ENCODE assay signal across 23 cellular contexts in genomic region chr10:77770081-77770867, GRCh38.
DNase-seq lines count a peak whose midpoint lies in the region; ATAC-seq and TF ChIP-seq lines count a peak whose summit lies in the region.
"Had no signal": no experiment of that assay in that cellular context is flagged by ENCODE, and none has a peak within 500 bp of the region (broad histone marks: within the 10 kb centered on the region; RNA-seq: fewer than 3 reads in every experiment).

No MANE protein-coding gene starts in this region.

- H3K36me3 Mint-ChIP-seq in CD14-positive monocyte = no peaks in the 10 kb centered on the region
- H3K36me3 Mint-ChIP-seq in CD4-positive, alpha-beta memory T cell = no peaks in the 10 kb centered on the region

- peaks cover 17% of the 10 kb centered on the region for H3K27me3 Mint-ChIP-seq in stimulated activated naive CD8-positive, alpha-beta T cell treated with anti-CD3 and anti-CD28 coated beads, Interleukin-15, amount 100 ng/mL, for 72 hours
- peaks cover 3 to 4% (median 3%) of the 10 kb centered on the region in 3 donors for H3K27me3 Mint-ChIP-seq in CD14-positive monocyte (ENCODE audit: low read depth in 3 of 3)
- H3K27me3 Mint-ChIP-seq in CD4-positive, alpha-beta memory T cell = peaks cover 0 to 2% of the 10 kb centered on the region in 2 donors
- H3K27me3 Mint-ChIP-seq: CD4-positive, alpha-beta T cell had no signal

- H3K27ac ChIP-seq in gastroesophageal sphincter = no peak overlapping the region
- no peak overlapping the region for H3K27ac ChIP-seq in CD4-positive, alpha-beta memory T cell (ENCODE audit: low read depth, low read length)

- CTCF ChIA-PET in CD4-positive, alpha-beta memory T cell (lab: Charles Lee; ENCODE audit: partially characterized antibody) = interaction anchor here (0.6 kb wide), 1 partner anchor 8 kb away, joined by 4 read pairs; no protein-coding TSS in a partner anchor

- no peaks in the 10 kb centered on the region for H3K36me3 ChIP-seq in gastroesophageal sphincter
- no peaks in the 10 kb centered on the region for H3K36me3 ChIP-seq in CD4-positive, alpha-beta memory T cell (ENCODE audit: insufficient read depth, low read length)
- H3K36me3 ChIP-seq: BE2C, MG63 had no signal

- H3K9me3 ChIP-seq in gastroesophageal sphincter = no peaks in the 10 kb centered on the region
- H3K9me3 ChIP-seq in CD4-positive, alpha-beta memory T cell (ENCODE audit: control insufficient read depth in 1 of 2, low read length in 2 of 2) = no peaks in the 10 kb centered on the region
- H3K9me3 ChIP-seq: BE2C, MG63 had no signal

- intact Hi-C loops in CD14-positive monocyte (cut with micrococcal nuclease) = no loop called here
- intact Hi-C loops in CD4-positive, alpha-beta memory T cell (cut with micrococcal nuclease) = no loop called here

- no peaks in the 10 kb centered on the region for H3K4me1 Mint-ChIP-seq in stimulated activated naive CD8-positive, alpha-beta T cell treated with anti-CD3 and anti-CD28 coated beads, Interleukin-15, amount 100 ng/mL, for 72 hours
- H3K4me1 Mint-ChIP-seq in CD14-positive monocyte = no peaks in the 10 kb centered on the region
- peaks cover 4 to 6% (median 5%) of the 10 kb centered on the region in 4 donors for H3K4me1 Mint-ChIP-seq in CD4-positive, alpha-beta memory T cell

- no peak for TF ChIP-seq EP300 in gastroesophageal sphincter (IDR thresholded peaks at IDR 0.05)

- no peak overlapping the region for H3K4me3 Mint-ChIP-seq in stimulated activated naive CD8-positive, alpha-beta T cell treated with anti-CD3 and anti-CD28 coated beads, Interleukin-15, amount 100 ng/mL, for 72 hours
- no peak overlapping the region for H3K4me3 Mint-ChIP-seq in CD14-positive monocyte
- no peak overlapping the region for H3K4me3 Mint-ChIP-seq in CD4-positive, alpha-beta memory T cell
- H3K4me3 Mint-ChIP-seq: CD4-positive, alpha-beta T cell had no signal

- TF ChIP-seq POLR2A in gastroesophageal sphincter (IDR thresholded peaks at IDR 0.05) = no peak

- H3K4me3 ChIP-seq in gastroesophageal sphincter = no peak overlapping the region
- no peak overlapping the region for H3K4me3 ChIP-seq in CD4-positive, alpha-beta memory T cell (ENCODE audit: low read length in 2 of 2)
- H3K4me3 ChIP-seq: MG63 had no signal

- ATAC-seq in stimulated activated naive CD8-positive, alpha-beta T cell treated with anti-CD3 and anti-CD28 coated beads, Interleukin-15, amount 100 ng/mL, for 72 hours = peak; percentile 26
- ATAC-seq in stimulated activated naive CD8-positive, alpha-beta T cell treated with anti-CD3 and anti-CD28 coated beads, Interleukin-15, Interleukin-2, amounts not matched to agents 100 U/mL and 50 U/mL, for 24 hours = no peak
- ATAC-seq in left lobe of liver (no peak), gastroesophageal sphincter (no peak)
- ATAC-seq: HCT116 had no signal

- TF ChIP-seq CTCF in gastroesophageal sphincter (IDR thresholded peaks at IDR 0.05) (no peak), CD14-positive monocyte (IDR thresholded peaks at IDR 0.05) (no peak)

- no peak overlapping the region for H3K27ac Mint-ChIP-seq in stimulated activated naive CD8-positive, alpha-beta T cell treated with anti-CD3 and anti-CD28 coated beads, Interleukin-15, amount 100 ng/mL, for 72 hours
- peak overlapping the region in 1 of 7 donors; percentile 5 for H3K27ac Mint-ChIP-seq in CD14-positive monocyte
- H3K27ac Mint-ChIP-seq in CD4-positive, alpha-beta memory T cell = peak overlapping the region in 1 of 7 donors; percentile 47
- H3K27ac Mint-ChIP-seq: CD4-positive, alpha-beta T cell had no signal

- H3K4me1 ChIP-seq in gastroesophageal sphincter = no peaks in the 10 kb centered on the region
- H3K4me1 ChIP-seq in CD4-positive, alpha-beta memory T cell (ENCODE audit: insufficient read depth, low read length) = no peaks in the 10 kb centered on the region
- H3K4me1 ChIP-seq: BE2C had no signal

- DNase-seq in NCI-H2171 treated with DMSO at 0.1 percent for 48 hours (lab: John Stamatoyannopoulos, UW) = peak; percentile 36
- DNase-seq in NCI-H2171 (lab: John Stamatoyannopoulos, UW) = no peak
- DNase-seq in stimulated activated naive CD8-positive, alpha-beta T cell treated with anti-CD3 and anti-CD28 coated beads, Interleukin-15, amount 100 ng/mL, for 72 hours = no peak
- no peak for DNase-seq in stimulated activated naive CD8-positive, alpha-beta T cell treated with anti-CD3 and anti-CD28 coated beads, Interleukin-15, Interleukin-2, amounts not matched to agents 100 U/mL and 50 U/mL, for 24 hours
- DNase-seq in left lobe of liver (ENCODE audit: low spot score) = peak; percentile 19
- DNase-seq in CD14-positive monocyte (ENCODE audit: low spot score) = no peak
- DNase-seq in CD4-positive, alpha-beta memory T cell = no peak
- DNase-seq: 8988T; BE2C; CD4-positive, alpha-beta T cell; DMS153; GF-D8; IMR-90; Karpas-422; MG63; NCI-H1048; NCI-H2081; NCI-H345; NCI-H774; RPMI8226; SIG-M5 had no signal

- H3K27me3 ChIP-seq in gastroesophageal sphincter = no peaks in the 10 kb centered on the region
- H3K27me3 ChIP-seq in CD4-positive, alpha-beta memory T cell (ENCODE audit: insufficient read depth, low read length) = no peaks in the 10 kb centered on the region
- H3K27me3 ChIP-seq: BE2C, MG63 had no signal

- POLR2A ChIA-PET in CD4-positive, alpha-beta memory T cell (lab: Charles Lee; ENCODE audit: partially characterized antibody) = no interaction called here

- WGBS in gastroesophageal sphincter (ENCODE audit: low coverage in 1 of 2), 2 donors = 68 to 83% methylated on average over 6 to 10 of the region's 18 CpGs

- peaks cover 0 to 3% of the 10 kb centered on the region in 2 donors for H3K9me3 Mint-ChIP-seq in stimulated activated naive CD8-positive, alpha-beta T cell treated with anti-CD3 and anti-CD28 coated beads, Interleukin-15, amount 100 ng/mL, for 72 hours
- H3K9me3 Mint-ChIP-seq in CD14-positive monocyte = peaks cover 0 to 5% (median 2%) of the 10 kb centered on the region in 7 donors
- H3K9me3 Mint-ChIP-seq in CD4-positive, alpha-beta memory T cell = peaks cover 0 to 2% (median 0%) of the 10 kb centered on the region in 8 donors

Comparison
In these comparisons a context has a peak if more than half of its experiments do, and no peak if none do; other contexts are left out.
1. DNase-seq: peak in NCI-H2171 treated with DMSO at 0.1 percent for 48 hours (single experiment) and left lobe of liver (single experiment); none in NCI-H2171 (single experiment), stimulated activated naive CD8-positive, alpha-beta T cell treated with anti-CD3 and anti-CD28 coated beads, Interleukin-15, amount 100 ng/mL, for 72 hours (0 of 2), stimulated activated naive CD8-positive, alpha-beta T cell treated with anti-CD3 and anti-CD28 coated beads, Interleukin-15, Interleukin-2, amounts not matched to agents 100 U/mL and 50 U/mL, for 24 hours (single experiment), CD14-positive monocyte (single experiment) and CD4-positive, alpha-beta memory T cell (0 of 5).